1 cellular context compared by ENCODE assay signal in the genomic region with DNA sequence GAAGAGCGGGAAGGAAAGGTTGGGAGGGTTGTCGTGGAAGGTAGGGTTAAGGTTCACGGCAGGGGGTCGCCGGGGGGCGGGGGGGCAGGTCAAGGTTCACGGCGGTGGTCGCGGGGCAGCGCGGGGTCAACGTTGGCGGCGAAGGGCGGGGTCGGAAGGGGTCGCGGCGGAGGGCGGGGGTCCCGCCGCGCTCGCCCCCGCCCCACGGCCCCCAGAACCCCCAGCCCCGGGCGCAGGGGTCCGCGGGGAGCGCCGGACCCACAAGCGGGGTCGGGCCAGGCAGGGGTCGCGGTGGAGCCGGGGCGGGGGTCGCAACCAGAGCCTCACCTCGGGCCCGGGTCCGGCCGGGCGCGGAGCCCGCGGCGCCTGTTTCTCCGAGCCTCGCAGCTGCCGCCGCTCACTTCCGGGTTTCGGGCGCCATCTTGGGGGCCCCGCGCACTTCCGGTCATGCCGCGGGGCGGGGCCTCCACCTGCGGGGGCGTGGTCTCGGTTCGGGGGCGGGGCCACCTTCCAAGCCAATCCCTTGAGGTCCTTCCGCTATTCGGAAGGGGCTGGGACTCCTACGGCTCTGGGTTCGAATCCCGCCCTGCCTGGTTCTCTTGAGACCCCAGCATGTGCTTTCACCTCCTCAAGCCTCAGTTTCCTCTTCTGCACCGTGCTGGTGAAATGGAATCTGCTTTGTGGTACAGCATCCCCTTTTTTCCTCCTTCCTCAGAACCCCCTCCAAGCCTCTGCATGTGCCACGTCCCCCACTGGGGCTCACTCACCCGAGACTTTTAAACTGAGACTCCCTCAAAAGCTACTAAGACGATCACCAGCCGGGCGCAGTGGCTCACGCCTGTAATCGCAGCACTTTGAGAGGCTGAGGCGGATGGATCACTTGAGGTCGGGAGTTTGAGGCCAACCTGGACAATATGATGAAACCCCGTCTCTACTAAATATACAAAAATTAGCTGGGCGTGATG.
A peak's percentile ranks its signal among the peaks of the same experiment; 100 is the strongest.
TF ChIP-seq lines count a peak whose summit lies in the region.

A gene with protein sequence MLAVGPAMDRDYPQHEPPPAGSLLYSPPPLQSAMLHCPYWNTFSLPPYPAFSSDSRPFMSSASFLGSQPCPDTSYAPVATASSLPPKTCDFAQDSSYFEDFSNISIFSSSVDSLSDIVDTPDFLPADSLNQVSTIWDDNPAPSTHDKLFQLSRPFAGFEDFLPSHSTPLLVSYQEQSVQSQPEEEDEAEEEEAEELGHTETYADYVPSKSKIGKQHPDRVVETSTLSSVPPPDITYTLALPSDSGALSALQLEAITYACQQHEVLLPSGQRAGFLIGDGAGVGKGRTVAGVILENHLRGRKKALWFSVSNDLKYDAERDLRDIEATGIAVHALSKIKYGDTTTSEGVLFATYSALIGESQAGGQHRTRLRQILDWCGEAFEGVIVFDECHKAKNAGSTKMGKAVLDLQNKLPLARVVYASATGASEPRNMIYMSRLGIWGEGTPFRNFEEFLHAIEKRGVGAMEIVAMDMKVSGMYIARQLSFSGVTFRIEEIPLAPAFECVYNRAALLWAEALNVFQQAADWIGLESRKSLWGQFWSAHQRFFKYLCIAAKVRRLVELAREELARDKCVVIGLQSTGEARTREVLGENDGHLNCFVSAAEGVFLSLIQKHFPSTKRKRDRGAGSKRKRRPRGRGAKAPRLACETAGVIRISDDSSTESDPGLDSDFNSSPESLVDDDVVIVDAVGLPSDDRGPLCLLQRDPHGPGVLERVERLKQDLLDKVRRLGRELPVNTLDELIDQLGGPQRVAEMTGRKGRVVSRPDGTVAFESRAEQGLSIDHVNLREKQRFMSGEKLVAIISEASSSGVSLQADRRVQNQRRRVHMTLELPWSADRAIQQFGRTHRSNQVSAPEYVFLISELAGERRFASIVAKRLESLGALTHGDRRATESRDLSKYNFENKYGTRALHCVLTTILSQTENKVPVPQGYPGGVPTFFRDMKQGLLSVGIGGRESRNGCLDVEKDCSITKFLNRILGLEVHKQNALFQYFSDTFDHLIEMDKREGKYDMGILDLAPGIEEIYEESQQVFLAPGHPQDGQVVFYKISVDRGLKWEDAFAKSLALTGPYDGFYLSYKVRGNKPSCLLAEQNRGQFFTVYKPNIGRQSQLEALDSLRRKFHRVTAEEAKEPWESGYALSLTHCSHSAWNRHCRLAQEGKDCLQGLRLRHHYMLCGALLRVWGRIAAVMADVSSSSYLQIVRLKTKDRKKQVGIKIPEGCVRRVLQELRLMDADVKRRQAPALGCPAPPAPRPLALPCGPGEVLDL (N-terminal part only) (minus strand): TSS at position 424 of the 965 bp plus-strand sequence. CDS start 19,992 bp downstream, outside the sequence.

TF ChIP-seq in HepG2, 621 proteins besides CTCF, POLR2A, EP300 and RAD21 (continued from another document and continues in another):
- peak; percentile 70; the same call in 1 of the 2 replicates for TF ChIP-seq NRL (CRISPR knock-in tag; IDR thresholded peaks at IDR 0.05; ENCODE audit: borderline replicate concordance)
- TF ChIP-seq, protein P1, sequence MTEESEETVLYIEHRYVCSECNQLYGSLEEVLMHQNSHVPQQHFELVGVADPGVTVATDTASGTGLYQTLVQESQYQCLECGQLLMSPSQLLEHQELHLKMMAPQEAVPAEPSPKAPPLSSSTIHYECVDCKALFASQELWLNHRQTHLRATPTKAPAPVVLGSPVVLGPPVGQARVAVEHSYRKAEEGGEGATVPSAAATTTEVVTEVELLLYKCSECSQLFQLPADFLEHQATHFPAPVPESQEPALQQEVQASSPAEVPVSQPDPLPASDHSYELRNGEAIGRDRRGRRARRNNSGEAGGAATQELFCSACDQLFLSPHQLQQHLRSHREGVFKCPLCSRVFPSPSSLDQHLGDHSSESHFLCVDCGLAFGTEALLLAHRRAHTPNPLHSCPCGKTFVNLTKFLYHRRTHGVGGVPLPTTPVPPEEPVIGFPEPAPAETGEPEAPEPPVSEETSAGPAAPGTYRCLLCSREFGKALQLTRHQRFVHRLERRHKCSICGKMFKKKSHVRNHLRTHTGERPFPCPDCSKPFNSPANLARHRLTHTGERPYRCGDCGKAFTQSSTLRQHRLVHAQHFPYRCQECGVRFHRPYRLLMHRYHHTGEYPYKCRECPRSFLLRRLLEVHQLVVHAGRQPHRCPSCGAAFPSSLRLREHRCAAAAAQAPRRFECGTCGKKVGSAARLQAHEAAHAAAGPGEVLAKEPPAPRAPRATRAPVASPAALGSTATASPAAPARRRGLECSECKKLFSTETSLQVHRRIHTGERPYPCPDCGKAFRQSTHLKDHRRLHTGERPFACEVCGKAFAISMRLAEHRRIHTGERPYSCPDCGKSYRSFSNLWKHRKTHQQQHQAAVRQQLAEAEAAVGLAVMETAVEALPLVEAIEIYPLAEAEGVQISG (CRISPR knock-in tag; IDR thresholded peaks at IDR 0.05), result peak; percentile 84
- TF ChIP-seq ZNF891 (CRISPR knock-in tag; IDR thresholded peaks at IDR 0.05), result peak; percentile 78; the same call in 1 of the 2 replicates
- TF ChIP-seq MEIS1 (CRISPR knock-in tag; IDR thresholded peaks at IDR 0.05; ENCODE audit: borderline replicate concordance), result no peak
- TF ChIP-seq ATF7-NPFF (CRISPR knock-in tag; IDR thresholded peaks at IDR 0.05; ENCODE audit: low read depth), result peak; percentile 20; the same call in 1 of the 2 replicates
- TF ChIP-seq ZNF274 (CRISPR knock-in tag; IDR thresholded peaks at IDR 0.05), result 0 out of 2 replicates have a peak, but pooled peaks have one; percentile 43
- TF ChIP-seq GLI4 (CRISPR knock-in tag; IDR thresholded peaks at IDR 0.05; ENCODE audit: borderline replicate concordance), result no peak
- peak; percentile 90 for TF ChIP-seq SP4 (CRISPR knock-in tag; IDR thresholded peaks at IDR 0.05)
- peak; percentile 50; the same call in 1 of the 2 replicates for TF ChIP-seq FOXK1 (CRISPR knock-in tag; IDR thresholded peaks at IDR 0.05; ENCODE audit: borderline replicate concordance, low read depth)
- peak; percentile 90 for TF ChIP-seq ELF3 (CRISPR knock-in tag; IDR thresholded peaks at IDR 0.05)
- no peak for TF ChIP-seq HOXA7 (CRISPR knock-in tag; IDR thresholded peaks at IDR 0.05)
- TF ChIP-seq KMT2A (CRISPR knock-in tag; IDR thresholded peaks at IDR 0.05), result peak; percentile 34; the same call in 1 of the 2 replicates
- TF ChIP-seq SALL2 (CRISPR knock-in tag; IDR thresholded peaks at IDR 0.05), result peak; percentile 53; the same call in 1 of the 2 replicates
- TF ChIP-seq SIN3A (IDR thresholded peaks at IDR 0.05; ENCODE audit: borderline replicate concordance, low read depth, low read length), result peak; percentile 82
- TF ChIP-seq MIER3 (CRISPR knock-in tag; IDR thresholded peaks at IDR 0.05; ENCODE audit: borderline replicate concordance), result no peak
- TF ChIP-seq, protein P2, sequence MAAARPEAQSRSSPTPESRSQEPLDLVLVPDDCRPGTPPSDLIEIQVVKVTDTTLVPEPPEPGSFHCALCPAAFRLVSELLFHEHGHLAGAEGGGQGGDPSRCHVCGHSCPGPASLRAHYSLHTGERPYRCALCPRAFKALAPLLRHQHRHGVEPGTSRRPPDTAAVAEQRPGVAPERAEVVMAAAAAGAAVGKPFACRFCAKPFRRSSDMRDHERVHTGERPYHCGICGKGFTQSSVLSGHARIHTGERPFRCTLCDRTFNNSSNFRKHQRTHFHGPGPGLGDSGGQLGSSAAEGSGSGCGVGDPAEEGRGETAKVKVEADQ (CRISPR knock-in tag; IDR thresholded peaks at IDR 0.05; ENCODE audit: borderline replicate concordance), result peak; percentile 46; the same call in 1 of the 2 replicates
- peak; percentile 81 for TF ChIP-seq CBX1 (IDR thresholded peaks at IDR 0.05; ENCODE audit: low read depth)
- peak; percentile 71 for TF ChIP-seq YEATS4 (CRISPR knock-in tag; IDR thresholded peaks at IDR 0.05; ENCODE audit: borderline replicate concordance)
- TF ChIP-seq SAFB2 (CRISPR knock-in tag; IDR thresholded peaks at IDR 0.05; ENCODE audit: borderline replicate concordance, low read depth), result peak; percentile 65
- TF ChIP-seq ZNF34 (CRISPR knock-in tag; IDR thresholded peaks at IDR 0.05; ENCODE audit: borderline replicate concordance), result no peak
- TF ChIP-seq, protein P3, sequence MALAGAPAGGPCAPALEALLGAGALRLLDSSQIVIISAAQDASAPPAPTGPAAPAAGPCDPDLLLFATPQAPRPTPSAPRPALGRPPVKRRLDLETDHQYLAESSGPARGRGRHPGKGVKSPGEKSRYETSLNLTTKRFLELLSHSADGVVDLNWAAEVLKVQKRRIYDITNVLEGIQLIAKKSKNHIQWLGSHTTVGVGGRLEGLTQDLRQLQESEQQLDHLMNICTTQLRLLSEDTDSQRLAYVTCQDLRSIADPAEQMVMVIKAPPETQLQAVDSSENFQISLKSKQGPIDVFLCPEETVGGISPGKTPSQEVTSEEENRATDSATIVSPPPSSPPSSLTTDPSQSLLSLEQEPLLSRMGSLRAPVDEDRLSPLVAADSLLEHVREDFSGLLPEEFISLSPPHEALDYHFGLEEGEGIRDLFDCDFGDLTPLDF (CRISPR knock-in tag; IDR thresholded peaks at IDR 0.05), result no peak
- TF ChIP-seq ZMYM4 (CRISPR knock-in tag; IDR thresholded peaks at IDR 0.05), result peak; percentile 56; the same call in 1 of the 2 replicates
- 0 out of 2 replicates have a peak, but pooled peaks have one; percentile 29 for TF ChIP-seq GFI1 (CRISPR knock-in tag; IDR thresholded peaks at IDR 0.05; ENCODE audit: borderline replicate concordance)
- TF ChIP-seq NR3C1 (CRISPR knock-in tag; IDR thresholded peaks at IDR 0.05), result no peak
- TF ChIP-seq, protein P4, sequence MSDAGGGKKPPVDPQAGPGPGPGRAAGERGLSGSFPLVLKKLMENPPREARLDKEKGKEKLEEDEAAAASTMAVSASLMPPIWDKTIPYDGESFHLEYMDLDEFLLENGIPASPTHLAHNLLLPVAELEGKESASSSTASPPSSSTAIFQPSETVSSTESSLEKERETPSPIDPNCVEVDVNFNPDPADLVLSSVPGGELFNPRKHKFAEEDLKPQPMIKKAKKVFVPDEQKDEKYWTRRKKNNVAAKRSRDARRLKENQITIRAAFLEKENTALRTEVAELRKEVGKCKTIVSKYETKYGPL (CRISPR knock-in tag; IDR thresholded peaks at IDR 0.05), result no peak
- peak; percentile 87 for TF ChIP-seq SAP130 (CRISPR knock-in tag; IDR thresholded peaks at IDR 0.05; ENCODE audit: low read depth)
- 0 out of 2 replicates have a peak, but pooled peaks have one; percentile 56 for TF ChIP-seq KLF12 (CRISPR knock-in tag; IDR thresholded peaks at IDR 0.05; ENCODE audit: borderline replicate concordance)
- TF ChIP-seq ZSCAN31 (CRISPR knock-in tag; IDR thresholded peaks at IDR 0.05; ENCODE audit: low read depth), result 0 out of 2 replicates have a peak, but pooled peaks have one; percentile 11
- 0 out of 2 replicates have a peak, but pooled peaks have one; percentile 48 for TF ChIP-seq BRD4 (CRISPR knock-in tag; IDR thresholded peaks at IDR 0.05)
- TF ChIP-seq KAT8 (CRISPR knock-in tag; IDR thresholded peaks at IDR 0.05), result peak; percentile 88
- TF ChIP-seq CAMTA2 (CRISPR knock-in tag; IDR thresholded peaks at IDR 0.05; ENCODE audit: borderline replicate concordance), result 0 out of 2 replicates have a peak, but pooled peaks have one; percentile 55
- TF ChIP-seq, protein P5, sequence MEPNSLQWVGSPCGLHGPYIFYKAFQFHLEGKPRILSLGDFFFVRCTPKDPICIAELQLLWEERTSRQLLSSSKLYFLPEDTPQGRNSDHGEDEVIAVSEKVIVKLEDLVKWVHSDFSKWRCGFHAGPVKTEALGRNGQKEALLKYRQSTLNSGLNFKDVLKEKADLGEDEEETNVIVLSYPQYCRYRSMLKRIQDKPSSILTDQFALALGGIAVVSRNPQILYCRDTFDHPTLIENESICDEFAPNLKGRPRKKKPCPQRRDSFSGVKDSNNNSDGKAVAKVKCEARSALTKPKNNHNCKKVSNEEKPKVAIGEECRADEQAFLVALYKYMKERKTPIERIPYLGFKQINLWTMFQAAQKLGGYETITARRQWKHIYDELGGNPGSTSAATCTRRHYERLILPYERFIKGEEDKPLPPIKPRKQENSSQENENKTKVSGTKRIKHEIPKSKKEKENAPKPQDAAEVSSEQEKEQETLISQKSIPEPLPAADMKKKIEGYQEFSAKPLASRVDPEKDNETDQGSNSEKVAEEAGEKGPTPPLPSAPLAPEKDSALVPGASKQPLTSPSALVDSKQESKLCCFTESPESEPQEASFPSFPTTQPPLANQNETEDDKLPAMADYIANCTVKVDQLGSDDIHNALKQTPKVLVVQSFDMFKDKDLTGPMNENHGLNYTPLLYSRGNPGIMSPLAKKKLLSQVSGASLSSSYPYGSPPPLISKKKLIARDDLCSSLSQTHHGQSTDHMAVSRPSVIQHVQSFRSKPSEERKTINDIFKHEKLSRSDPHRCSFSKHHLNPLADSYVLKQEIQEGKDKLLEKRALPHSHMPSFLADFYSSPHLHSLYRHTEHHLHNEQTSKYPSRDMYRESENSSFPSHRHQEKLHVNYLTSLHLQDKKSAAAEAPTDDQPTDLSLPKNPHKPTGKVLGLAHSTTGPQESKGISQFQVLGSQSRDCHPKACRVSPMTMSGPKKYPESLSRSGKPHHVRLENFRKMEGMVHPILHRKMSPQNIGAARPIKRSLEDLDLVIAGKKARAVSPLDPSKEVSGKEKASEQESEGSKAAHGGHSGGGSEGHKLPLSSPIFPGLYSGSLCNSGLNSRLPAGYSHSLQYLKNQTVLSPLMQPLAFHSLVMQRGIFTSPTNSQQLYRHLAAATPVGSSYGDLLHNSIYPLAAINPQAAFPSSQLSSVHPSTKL (CRISPR knock-in tag; IDR thresholded peaks at IDR 0.05), result 0 out of 2 replicates have a peak, but pooled peaks have one; percentile 6
- TF ChIP-seq, protein P6, sequence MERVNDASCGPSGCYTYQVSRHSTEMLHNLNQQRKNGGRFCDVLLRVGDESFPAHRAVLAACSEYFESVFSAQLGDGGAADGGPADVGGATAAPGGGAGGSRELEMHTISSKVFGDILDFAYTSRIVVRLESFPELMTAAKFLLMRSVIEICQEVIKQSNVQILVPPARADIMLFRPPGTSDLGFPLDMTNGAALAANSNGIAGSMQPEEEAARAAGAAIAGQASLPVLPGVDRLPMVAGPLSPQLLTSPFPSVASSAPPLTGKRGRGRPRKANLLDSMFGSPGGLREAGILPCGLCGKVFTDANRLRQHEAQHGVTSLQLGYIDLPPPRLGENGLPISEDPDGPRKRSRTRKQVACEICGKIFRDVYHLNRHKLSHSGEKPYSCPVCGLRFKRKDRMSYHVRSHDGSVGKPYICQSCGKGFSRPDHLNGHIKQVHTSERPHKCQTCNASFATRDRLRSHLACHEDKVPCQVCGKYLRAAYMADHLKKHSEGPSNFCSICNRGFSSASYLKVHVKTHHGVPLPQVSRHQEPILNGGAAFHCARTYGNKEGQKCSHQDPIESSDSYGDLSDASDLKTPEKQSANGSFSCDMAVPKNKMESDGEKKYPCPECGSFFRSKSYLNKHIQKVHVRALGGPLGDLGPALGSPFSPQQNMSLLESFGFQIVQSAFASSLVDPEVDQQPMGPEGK (CRISPR knock-in tag; IDR thresholded peaks at IDR 0.05), result peak; percentile 80
- TF ChIP-seq, protein P7, sequence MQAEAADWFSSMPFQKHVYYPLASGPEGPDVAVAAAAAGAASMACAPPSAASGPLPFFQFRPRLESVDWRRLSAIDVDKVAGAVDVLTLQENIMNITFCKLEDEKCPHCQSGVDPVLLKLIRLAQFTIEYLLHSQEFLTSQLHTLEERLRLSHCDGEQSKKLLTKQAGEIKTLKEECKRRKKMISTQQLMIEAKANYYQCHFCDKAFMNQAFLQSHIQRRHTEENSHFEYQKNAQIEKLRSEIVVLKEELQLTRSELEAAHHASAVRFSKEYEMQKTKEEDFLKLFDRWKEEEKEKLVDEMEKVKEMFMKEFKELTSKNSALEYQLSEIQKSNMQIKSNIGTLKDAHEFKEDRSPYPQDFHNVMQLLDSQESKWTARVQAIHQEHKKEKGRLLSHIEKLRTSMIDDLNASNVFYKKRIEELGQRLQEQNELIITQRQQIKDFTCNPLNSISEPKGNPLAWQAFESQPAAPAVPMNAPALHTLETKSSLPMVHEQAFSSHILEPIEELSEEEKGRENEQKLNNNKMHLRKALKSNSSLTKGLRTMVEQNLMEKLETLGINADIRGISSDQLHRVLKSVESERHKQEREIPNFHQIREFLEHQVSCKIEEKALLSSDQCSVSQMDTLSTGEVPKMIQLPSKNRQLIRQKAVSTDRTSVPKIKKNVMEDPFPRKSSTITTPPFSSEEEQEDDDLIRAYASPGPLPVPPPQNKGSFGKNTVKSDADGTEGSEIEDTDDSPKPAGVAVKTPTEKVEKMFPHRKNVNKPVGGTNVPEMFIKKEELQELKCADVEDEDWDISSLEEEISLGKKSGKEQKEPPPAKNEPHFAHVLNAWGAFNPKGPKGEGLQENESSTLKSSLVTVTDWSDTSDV (CRISPR knock-in tag; IDR thresholded peaks at IDR 0.05), result no peak
